In genomic region chr3:194135516-194135805, GRCh38 we compare ENCODE assay signal across 8 cellular contexts. TPM values are rescaled to one million over a fixed set of nuclear protein-coding genes. Genes with fewer than 3 reads are reported as not detected.
DNase-seq lines count a peak whose midpoint lies in the region; ATAC-seq, FAIRE-seq and TF ChIP-seq lines count a peak whose summit lies in the region.

No MANE protein-coding gene starts in this region.

- no peak for FAIRE-seq in astrocyte (lab: Jason Lieb, UNC)

- H3K27me3 ChIP-seq in astrocyte (ENCODE audit: insufficient read depth, low read length): peaks cover 18% of the 10 kb centered on the region
- H3K27me3 ChIP-seq in lower lobe of right lung (ENCODE audit: low read depth): peaks cover 4% of the 10 kb centered on the region

- peak overlapping the region; percentile 85 for H3K4me2 ChIP-seq in astrocyte (ENCODE audit: low read length)

- H3K27ac Mint-ChIP-seq in activated naive CD4-positive, alpha-beta T cell treated with anti-CD3 and anti-CD28 coated beads, Interleukin-2, amount 10 ng/mL, durations not matched to agents 7 days and 5 days: peak overlapping the region; percentile 12
- H3K27ac Mint-ChIP-seq in activated naive CD4-positive, alpha-beta T cell treated with anti-CD3 and anti-CD28 coated beads, Interleukin-2, amount 50 U/mL, for 72 hours: no peak overlapping the region
- peak overlapping the region; percentile 89 for H3K27ac Mint-ChIP-seq in astrocyte (ENCODE audit: unreplicated experiment)
- H3K27ac Mint-ChIP-seq in type B pancreatic cell: peak overlapping the region; percentile 96

- peaks cover 90% of the 10 kb centered on the region for H3K27me3 Mint-ChIP-seq in activated naive CD4-positive, alpha-beta T cell treated with anti-CD3 and anti-CD28 coated beads, Interleukin-2, amount 10 ng/mL, durations not matched to agents 7 days and 5 days
- peaks cover 18% of the 10 kb centered on the region for H3K27me3 Mint-ChIP-seq in astrocyte (ENCODE audit: low read depth, unreplicated experiment)
- peaks cover 11% of the 10 kb centered on the region for H3K27me3 Mint-ChIP-seq in type B pancreatic cell

- TF ChIP-seq CTCF in astrocyte (IDR thresholded peaks at IDR 0.05; ENCODE audit: insufficient read depth, low read depth, low read length) (no peak), lower lobe of right lung (IDR thresholded peaks at IDR 0.05) (no peak), type B pancreatic cell (conservative IDR thresholded peaks at IDR 0.05) (no peak)

- no peak for DNase-seq in activated naive CD4-positive, alpha-beta T cell treated with anti-CD3 and anti-CD28 coated beads, Interleukin-2, amount 10 ng/mL, durations not matched to agents 7 days and 5 days
- no peak for DNase-seq in activated naive CD4-positive, alpha-beta T cell treated with anti-CD3 and anti-CD28 coated beads, Interleukin-2, amount 50 U/mL, for 72 hours (ENCODE audit: low spot score in 2 of 2)
- DNase-seq in astrocyte (ENCODE audit: low read depth) (no peak), lower lobe of right lung (no peak), type B pancreatic cell (ENCODE audit: extremely low spot score, unreplicated experiment) (no peak), SHP77 (lab: John Stamatoyannopoulos, UW) (no peak), DMS79 treated with DMSO at 0.1 percent for 48 hours (lab: John Stamatoyannopoulos, UW) (no peak)

- intact Hi-C loops in lower lobe of right lung (cut with DNase I): loop anchor here (10.0 kb wide), 1 partner anchor 351 kb away; no protein-coding TSS in a partner anchor

- H3K4me1 Mint-ChIP-seq in activated naive CD4-positive, alpha-beta T cell treated with anti-CD3 and anti-CD28 coated beads, Interleukin-2, amount 10 ng/mL, durations not matched to agents 7 days and 5 days: peaks cover 80% of the 10 kb centered on the region
- H3K4me1 Mint-ChIP-seq in astrocyte (ENCODE audit: low read depth, unreplicated experiment) (peaks cover 40% of the 10 kb centered on the region), type B pancreatic cell (ENCODE audit: unreplicated experiment) (peaks cover 49% of the 10 kb centered on the region)

- CTCF ChIA-PET in activated naive CD4-positive, alpha-beta T cell treated with anti-CD3 and anti-CD28 coated beads, Interleukin-2, amount 10 ng/mL, durations not matched to agents 7 days and 5 days (lab: Charles Lee): interaction anchor here (2.3 kb wide), 1 partner anchor 180 kb away, joined by 7 read pairs; no protein-coding TSS in a partner anchor

- peak overlapping the region; percentile 89 for H3K4me3 Mint-ChIP-seq in activated naive CD4-positive, alpha-beta T cell treated with anti-CD3 and anti-CD28 coated beads, Interleukin-2, amount 10 ng/mL, durations not matched to agents 7 days and 5 days
- H3K4me3 Mint-ChIP-seq in astrocyte (ENCODE audit: unreplicated experiment) (peak overlapping the region; percentile 96), type B pancreatic cell (peak overlapping the region; percentile 97)

- ATAC-seq in activated naive CD4-positive, alpha-beta T cell treated with anti-CD3 and anti-CD28 coated beads, Interleukin-2, amount 50 U/mL, for 72 hours: no peak
- ATAC-seq in lower lobe of right lung: no peak
- no peak for ATAC-seq in HG02884 (IDR thresholded peaks at IDR 0.05; ENCODE audit: unreplicated experiment)

- H3K27ac ChIP-seq in astrocyte (ENCODE audit: low read depth, low read length): peak overlapping the region; percentile 93
- peak overlapping the region; percentile 92 for H3K27ac ChIP-seq in lower lobe of right lung

- peak overlapping the region; percentile 45 for H2AFZ ChIP-seq in astrocyte (ENCODE audit: low read depth, low read length)

- peaks cover 21% of the 10 kb centered on the region for H3K79me2 ChIP-seq in astrocyte (ENCODE audit: insufficient read depth, low read length)

- no peaks in the 10 kb centered on the region for H3K36me3 ChIP-seq in astrocyte (ENCODE audit: insufficient read depth, low read length)
- H3K36me3 ChIP-seq in lower lobe of right lung: no peaks in the 10 kb centered on the region

- peak overlapping the region; percentile 90 for H3K9ac ChIP-seq in astrocyte (ENCODE audit: low read length)

- H3K9me3 ChIP-seq in astrocyte (ENCODE audit: insufficient read depth, low read depth, low read length): no peaks in the 10 kb centered on the region
- H3K9me3 ChIP-seq in lower lobe of right lung: no peaks in the 10 kb centered on the region

- no peaks in the 10 kb centered on the region for H3K9me3 Mint-ChIP-seq in activated naive CD4-positive, alpha-beta T cell treated with anti-CD3 and anti-CD28 coated beads, Interleukin-2, amount 10 ng/mL, durations not matched to agents 7 days and 5 days
- H3K9me3 Mint-ChIP-seq in activated naive CD4-positive, alpha-beta T cell treated with anti-CD3 and anti-CD28 coated beads, Interleukin-2, amount 50 U/mL, for 72 hours: no peaks in the 10 kb centered on the region
- H3K9me3 Mint-ChIP-seq in astrocyte (ENCODE audit: unreplicated experiment) (no peaks in the 10 kb centered on the region), type B pancreatic cell (no peaks in the 10 kb centered on the region)

- H4K20me1 ChIP-seq in astrocyte (ENCODE audit: insufficient read depth, low read length): peaks cover 11% of the 10 kb centered on the region

- H3K4me1 ChIP-seq in astrocyte (ENCODE audit: insufficient read depth, low read length) (peaks cover 52% of the 10 kb centered on the region), lower lobe of right lung (peaks cover 59% of the 10 kb centered on the region)

- H3K4me3 ChIP-seq in astrocyte (ENCODE audit: insufficient read depth, low read depth, low read length) (peak overlapping the region; percentile 50), lower lobe of right lung (peak overlapping the region; percentile 72)

- H3K36me3 Mint-ChIP-seq in activated naive CD4-positive, alpha-beta T cell treated with anti-CD3 and anti-CD28 coated beads, Interleukin-2, amount 10 ng/mL, durations not matched to agents 7 days and 5 days: peaks cover 24% of the 10 kb centered on the region
- peaks cover 0 to 9% of the 10 kb centered on the region in 2 donors for H3K36me3 Mint-ChIP-seq in activated naive CD4-positive, alpha-beta T cell treated with anti-CD3 and anti-CD28 coated beads, Interleukin-2, amount 50 U/mL, for 72 hours
- H3K36me3 Mint-ChIP-seq in astrocyte (ENCODE audit: low read depth, unreplicated experiment): peaks cover 6% of the 10 kb centered on the region
- peaks cover 23% of the 10 kb centered on the region for H3K36me3 Mint-ChIP-seq in type B pancreatic cell

RNA-seq across cellular contexts. Expression of gene HES1, which starts 0.5 kb away (rescaled TPM):
- 1 to 10 TPM in 1 of 2 donors, not detected in 1; 2.5 TPM for total RNA-seq in activated naive CD4-positive, alpha-beta T cell treated with anti-CD3 and anti-CD28 coated beads, Interleukin-2, amount 50 U/mL, for 72 hours
- total RNA-seq in astrocyte (44.6 and 46.5 TPM in 2 replicates), lower lobe of right lung (29.5 TPM), type B pancreatic cell (ENCODE audit: low replicate concordance) (100 and 180 TPM in 2 replicates)

Comparison
In these comparisons a context has a peak if more than half of its experiments do, and no peak if none do; other contexts are left out.
1. H3K27ac Mint-ChIP-seq: peak in activated naive CD4-positive, alpha-beta T cell treated with anti-CD3 and anti-CD28 coated beads, Interleukin-2, amount 10 ng/mL, durations not matched to agents 7 days and 5 days (single experiment), astrocyte (single experiment) and type B pancreatic cell (single experiment); none in activated naive CD4-positive, alpha-beta T cell treated with anti-CD3 and anti-CD28 coated beads, Interleukin-2, amount 50 U/mL, for 72 hours (0 of 2).
2. Peak in every context shown above with its lines, with median percentiles within 50 percentile points of each other: H3K4me3 Mint-ChIP-seq.